Comparison of ENCODE assay signal across 1 cellular context in the genomic region with DNA sequence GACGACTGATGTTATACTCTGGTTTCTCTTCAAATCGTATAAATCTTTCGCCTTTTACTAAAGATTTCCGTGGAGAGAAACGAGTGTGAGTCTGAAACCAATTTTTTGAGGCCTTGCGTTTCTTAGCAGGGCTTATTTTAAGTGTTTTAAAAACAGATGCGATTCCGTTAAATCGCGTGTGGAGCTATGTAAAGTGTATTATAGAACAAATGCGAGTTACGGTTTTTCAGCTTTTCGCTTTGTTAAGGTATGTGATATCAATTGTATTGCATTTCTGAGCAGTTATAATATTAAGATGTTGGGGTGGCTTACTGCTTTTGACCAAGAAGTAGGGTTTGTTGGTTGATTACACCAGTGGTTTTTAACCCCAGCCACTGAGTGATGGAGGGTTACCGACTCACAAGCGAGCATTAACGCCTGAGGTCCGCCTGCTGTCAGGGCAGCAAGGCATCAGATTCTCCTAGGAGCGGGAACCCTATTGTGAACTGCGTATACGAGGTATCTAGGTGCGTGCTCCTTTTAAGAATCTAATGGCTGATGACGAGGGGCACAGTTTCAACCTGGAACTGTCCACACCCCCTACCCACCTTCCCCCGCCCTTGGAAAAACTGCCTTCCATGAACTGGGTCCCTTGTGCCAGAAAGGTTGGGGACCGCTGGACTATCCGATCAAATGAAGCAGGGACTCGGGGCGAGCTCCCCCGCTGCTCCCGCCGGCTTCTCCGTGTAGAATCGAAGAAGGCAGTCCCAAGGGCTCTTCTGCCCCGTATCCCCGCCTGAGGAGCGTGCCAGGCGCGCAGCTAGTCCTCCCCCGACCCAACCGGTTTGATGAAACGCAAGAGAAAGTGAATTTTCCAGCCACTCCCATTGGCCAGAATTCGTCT.
TF ChIP-seq lines count a peak whose summit lies in the region.

No MANE protein-coding gene starts in this region.

TF ChIP-seq in HEK293, 187 proteins besides CTCF, POLR2A, EP300 and RAD21 (continued from another document):
- TF ChIP-seq, protein P1, sequence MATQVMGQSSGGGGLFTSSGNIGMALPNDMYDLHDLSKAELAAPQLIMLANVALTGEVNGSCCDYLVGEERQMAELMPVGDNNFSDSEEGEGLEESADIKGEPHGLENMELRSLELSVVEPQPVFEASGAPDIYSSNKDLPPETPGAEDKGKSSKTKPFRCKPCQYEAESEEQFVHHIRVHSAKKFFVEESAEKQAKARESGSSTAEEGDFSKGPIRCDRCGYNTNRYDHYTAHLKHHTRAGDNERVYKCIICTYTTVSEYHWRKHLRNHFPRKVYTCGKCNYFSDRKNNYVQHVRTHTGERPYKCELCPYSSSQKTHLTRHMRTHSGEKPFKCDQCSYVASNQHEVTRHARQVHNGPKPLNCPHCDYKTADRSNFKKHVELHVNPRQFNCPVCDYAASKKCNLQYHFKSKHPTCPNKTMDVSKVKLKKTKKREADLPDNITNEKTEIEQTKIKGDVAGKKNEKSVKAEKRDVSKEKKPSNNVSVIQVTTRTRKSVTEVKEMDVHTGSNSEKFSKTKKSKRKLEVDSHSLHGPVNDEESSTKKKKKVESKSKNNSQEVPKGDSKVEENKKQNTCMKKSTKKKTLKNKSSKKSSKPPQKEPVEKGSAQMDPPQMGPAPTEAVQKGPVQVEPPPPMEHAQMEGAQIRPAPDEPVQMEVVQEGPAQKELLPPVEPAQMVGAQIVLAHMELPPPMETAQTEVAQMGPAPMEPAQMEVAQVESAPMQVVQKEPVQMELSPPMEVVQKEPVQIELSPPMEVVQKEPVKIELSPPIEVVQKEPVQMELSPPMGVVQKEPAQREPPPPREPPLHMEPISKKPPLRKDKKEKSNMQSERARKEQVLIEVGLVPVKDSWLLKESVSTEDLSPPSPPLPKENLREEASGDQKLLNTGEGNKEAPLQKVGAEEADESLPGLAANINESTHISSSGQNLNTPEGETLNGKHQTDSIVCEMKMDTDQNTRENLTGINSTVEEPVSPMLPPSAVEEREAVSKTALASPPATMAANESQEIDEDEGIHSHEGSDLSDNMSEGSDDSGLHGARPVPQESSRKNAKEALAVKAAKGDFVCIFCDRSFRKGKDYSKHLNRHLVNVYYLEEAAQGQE (tag by site-specific recombination; IDR thresholded peaks at IDR 0.05), result peak; percentile 44; the same call in 1 of the 2 replicates
- TF ChIP-seq MEIS1 (CRISPR knock-in tag; IDR thresholded peaks at IDR 0.05; ENCODE audit: borderline replicate concordance) (no peak), ZNF146 (tag by site-specific recombination; IDR thresholded peaks at IDR 0.05) (peak; percentile 5; the same call in 1 of the 2 replicates), ZNF596 (tag by site-specific recombination; IDR thresholded peaks at IDR 0.05) (no peak), ZBTB8A (tag by site-specific recombination; IDR thresholded peaks at IDR 0.05) (no peak; the same call in none of the 2 replicates), KLF10 (tag by site-specific recombination; IDR thresholded peaks at IDR 0.05) (peak; percentile 86), WT1 (tag by site-specific recombination; IDR thresholded peaks at IDR 0.05) (no peak), ZNF624 (tag by site-specific recombination; IDR thresholded peaks at IDR 0.05) (no peak; the same call in 1 of the 2 replicates), GLIS1 (tag by site-specific recombination; IDR thresholded peaks at IDR 0.05) (no peak), ZNF138 (tag by site-specific recombination; IDR thresholded peaks at IDR 0.05; ENCODE audit: borderline replicate concordance) (no peak), ZNF324 (tag by site-specific recombination; IDR thresholded peaks at IDR 0.05) (no peak; the same call in 1 of the 2 replicates), ZNF23 (tag by site-specific recombination; IDR thresholded peaks at IDR 0.05; ENCODE audit: borderline replicate concordance) (no peak), REPIN1 (tag by site-specific recombination; IDR thresholded peaks at IDR 0.05; ENCODE audit: low read depth) (no peak), ZBTB48 (tag by site-specific recombination; IDR thresholded peaks at IDR 0.05) (peak; percentile 95)
- TF ChIP-seq, protein P2, sequence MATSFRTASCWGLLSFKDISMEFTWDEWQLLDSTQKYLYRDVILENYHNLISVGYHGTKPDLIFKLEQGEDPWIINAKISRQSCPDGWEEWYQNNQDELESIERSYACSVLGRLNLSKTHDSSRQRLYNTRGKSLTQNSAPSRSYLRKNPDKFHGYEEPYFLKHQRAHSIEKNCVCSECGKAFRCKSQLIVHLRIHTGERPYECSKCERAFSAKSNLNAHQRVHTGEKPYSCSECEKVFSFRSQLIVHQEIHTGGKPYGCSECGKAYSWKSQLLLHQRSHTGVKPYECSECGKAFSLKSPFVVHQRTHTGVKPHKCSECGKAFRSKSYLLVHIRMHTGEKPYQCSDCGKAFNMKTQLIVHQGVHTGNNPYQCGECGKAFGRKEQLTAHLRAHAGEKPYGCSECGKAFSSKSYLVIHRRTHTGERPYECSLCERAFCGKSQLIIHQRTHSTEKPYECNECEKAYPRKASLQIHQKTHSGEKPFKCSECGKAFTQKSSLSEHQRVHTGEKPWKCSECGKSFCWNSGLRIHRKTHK (tag by site-specific recombination; IDR thresholded peaks at IDR 0.05), result no peak
- TF ChIP-seq, protein P3, sequence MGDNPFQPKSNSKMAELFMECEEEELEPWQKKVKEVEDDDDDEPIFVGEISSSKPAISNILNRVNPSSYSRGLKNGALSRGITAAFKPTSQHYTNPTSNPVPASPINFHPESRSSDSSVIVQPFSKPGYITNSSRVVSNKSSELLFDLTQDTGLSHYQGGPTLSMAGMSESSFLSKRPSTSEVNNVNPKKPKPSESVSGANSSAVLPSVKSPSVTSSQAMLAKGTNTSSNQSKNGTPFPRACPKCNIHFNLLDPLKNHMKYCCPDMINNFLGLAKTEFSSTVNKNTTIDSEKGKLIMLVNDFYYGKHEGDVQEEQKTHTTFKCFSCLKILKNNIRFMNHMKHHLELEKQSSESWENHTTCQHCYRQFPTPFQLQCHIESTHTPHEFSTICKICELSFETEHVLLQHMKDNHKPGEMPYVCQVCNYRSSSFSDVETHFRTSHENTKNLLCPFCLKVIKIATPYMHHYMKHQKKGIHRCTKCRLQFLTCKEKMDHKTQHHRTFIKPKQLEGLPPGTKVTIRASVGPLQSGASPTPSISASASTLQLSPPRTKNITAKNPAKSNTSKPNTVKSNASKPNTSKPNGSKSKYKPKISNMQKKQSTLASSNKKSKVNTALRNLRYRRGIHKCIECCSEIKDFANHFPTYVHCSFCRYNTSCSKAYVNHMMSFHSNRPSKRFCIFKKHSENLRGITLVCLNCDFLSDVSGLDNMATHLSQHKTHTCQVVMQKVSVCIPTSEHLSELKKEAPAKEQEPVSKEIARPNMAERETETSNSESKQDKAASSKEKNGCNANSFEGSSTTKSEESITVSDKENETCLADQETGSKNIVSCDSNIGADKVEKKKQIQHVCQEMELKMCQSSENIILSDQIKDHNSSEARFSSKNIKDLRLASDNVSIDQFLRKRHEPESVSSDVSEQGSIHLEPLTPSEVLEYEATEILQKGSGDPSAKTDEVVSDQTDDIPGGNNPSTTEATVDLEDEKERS (tag by site-specific recombination; IDR thresholded peaks at IDR 0.05), result no peak
